Comparison of ENCODE assay signal across 9 cellular contexts in genomic region chr2:234679766-234680687, GRCh38.
DNase-seq lines count a peak whose midpoint lies in the region; ATAC-seq, FAIRE-seq and TF ChIP-seq lines count a peak whose summit lies in the region.
"Had no signal": no experiment of that assay in that cellular context is flagged by ENCODE, and none has a peak within 500 bp of the region (broad histone marks: within the 10 kb centered on the region; RNA-seq: fewer than 3 reads in every experiment).

No MANE protein-coding gene starts in this region.

- peaks cover 8% of the 10 kb centered on the region for H3K27me3 Mint-ChIP-seq in neural progenitor cell (ENCODE audit: insufficient read depth, low read depth)
- H3K27me3 Mint-ChIP-seq in naive thymus-derived CD4-positive, alpha-beta T cell = peaks cover 0 to 6% (median 2%) of the 10 kb centered on the region in 5 donors
- H3K27me3 Mint-ChIP-seq: activated naive CD8-positive, alpha-beta T cell had no signal

- DNase-seq in HK-2 (ENCODE audit: unreplicated experiment) (peak; percentile 77), mammary epithelial cell (peak; percentile 63), keratinocyte (ENCODE audit: low read depth, low spot score) (no peak), spleen (no peak), NCI-H2029 treated with DMSO at 0.1 percent for 48 hours (lab: John Stamatoyannopoulos, UW) (no peak), neural progenitor cell (ENCODE audit: low spot score) (no peak), CD1c-positive myeloid dendritic cell (ENCODE audit: extremely low spot score) (no peak)
- DNase-seq in naive thymus-derived CD4-positive, alpha-beta T cell = no peak

- BruUV-seq in mammary epithelial cell (replicated peaks; lab: Mats Ljungman, UMichigan) = no TSS peak

- H3K9me3 ChIP-seq in mammary epithelial cell (replicated peaks; ENCODE audit: insufficient read depth, low read length) (no peaks in the 10 kb centered on the region), keratinocyte (ENCODE audit: control insufficient read depth, low read depth, low read length) (no peaks in the 10 kb centered on the region), spleen (no peaks in the 10 kb centered on the region), neural progenitor cell (ENCODE audit: low read depth) (no peaks in the 10 kb centered on the region)
- no peaks in the 10 kb centered on the region for H3K9me3 ChIP-seq in naive thymus-derived CD4-positive, alpha-beta T cell (ENCODE audit: control insufficient read depth in 2 of 3, low read length in 3 of 3)

- dilution Hi-C loops in mammary epithelial cell (cut with HindIII; ENCODE audit: low sequenced_read_pairs) = no loop called here
- dilution Hi-C loops in keratinocyte (cut with MboI; ENCODE audit: extremely low pct_ligation_motif_present, low sequenced_read_pairs) = no loop called here

- H3K4me1 ChIP-seq in mammary epithelial cell (ENCODE audit: insufficient read depth, low read length) = peaks cover 60% of the 10 kb centered on the region
- H3K4me1 ChIP-seq in keratinocyte (ENCODE audit: control insufficient read depth, extremely low read depth, insufficient read depth, low read length) = peaks cover 59% of the 10 kb centered on the region
- H3K4me1 ChIP-seq in spleen = no peaks in the 10 kb centered on the region
- peaks cover 58% of the 10 kb centered on the region for H3K4me1 ChIP-seq in neural progenitor cell
- H3K4me1 ChIP-seq in naive thymus-derived CD4-positive, alpha-beta T cell (ENCODE audit: control insufficient read depth in 2 of 2, insufficient read depth in 2 of 2, low read length in 2 of 2) = no peaks in the 10 kb centered on the region

- H3K9ac ChIP-seq in mammary epithelial cell (ENCODE audit: insufficient read depth, low read length) (peak overlapping the region; percentile 17), keratinocyte (ENCODE audit: control insufficient read depth, extremely low read depth, insufficient read depth, low read length) (no peak overlapping the region), neural progenitor cell (no peak overlapping the region)

- CTCF ChIA-PET in mammary epithelial cell (lab: Charles Lee; ENCODE audit: low non-redundant PET) = interaction anchor here (0.6 kb wide), 1 partner anchor 132 kb away, joined by 3 read pairs; no protein-coding TSS in a partner anchor
- CTCF ChIA-PET in naive thymus-derived CD4-positive, alpha-beta T cell (lab: Charles Lee) = no interaction called here

- no peak overlapping the region for H3K27ac Mint-ChIP-seq in neural progenitor cell
- H3K27ac Mint-ChIP-seq in naive thymus-derived CD4-positive, alpha-beta T cell = no peak overlapping the region
- H3K27ac Mint-ChIP-seq: activated naive CD8-positive, alpha-beta T cell had no signal

- no peaks in the 10 kb centered on the region for H3K36me3 Mint-ChIP-seq in neural progenitor cell
- no peaks in the 10 kb centered on the region for H3K36me3 Mint-ChIP-seq in naive thymus-derived CD4-positive, alpha-beta T cell
- H3K36me3 Mint-ChIP-seq: activated naive CD8-positive, alpha-beta T cell had no signal

- peak overlapping the region; percentile 52 for H3K27ac ChIP-seq in mammary epithelial cell (ENCODE audit: insufficient read depth, low read depth, low read length)
- H3K27ac ChIP-seq in keratinocyte (ENCODE audit: control insufficient read depth, insufficient read depth, low read length) = peak overlapping the region; percentile 27
- peak overlapping the region in 6 of 8 donors; percentile 16 to 57 (median 40) for H3K27ac ChIP-seq in spleen
- no peak overlapping the region for H3K27ac ChIP-seq in neural progenitor cell
- no peak overlapping the region for H3K27ac ChIP-seq in naive thymus-derived CD4-positive, alpha-beta T cell (ENCODE audit: low read depth, low read length)

- no peak for TF ChIP-seq CTCF in mammary epithelial cell (conservative IDR thresholded peaks at IDR 0.05 in 1 of 2, IDR thresholded peaks at IDR 0.05 in 1 of 2; ENCODE audit: extremely low read depth in 1 of 2, insufficient read depth in 1 of 2, low read depth in 1 of 2, low read length in 2 of 2)
- no peak for TF ChIP-seq CTCF in keratinocyte (optimal IDR thresholded peaks at IDR 0.05 in 1 of 3, IDR thresholded peaks at IDR 0.05 in 1 of 3, conservative IDR thresholded peaks at IDR 0.05 in 1 of 3; ENCODE audit: extremely low read depth in 1 of 3, insufficient read depth in 2 of 3, low read length in 3 of 3)
- TF ChIP-seq CTCF in spleen (IDR thresholded peaks at IDR 0.05 in 8 of 11, conservative IDR thresholded peaks at IDR 0.05 in 3 of 11) = no peak
- TF ChIP-seq CTCF in neural progenitor cell (IDR thresholded peaks at IDR 0.05) = no peak

- no peaks in the 10 kb centered on the region for H3K36me3 ChIP-seq in mammary epithelial cell (ENCODE audit: insufficient read depth, low read length)
- no peaks in the 10 kb centered on the region for H3K36me3 ChIP-seq in keratinocyte (ENCODE audit: control insufficient read depth in 2 of 2, extremely low read depth in 1 of 2, insufficient read depth in 2 of 2, low read length in 2 of 2)
- no peaks in the 10 kb centered on the region for H3K36me3 ChIP-seq in spleen
- H3K36me3 ChIP-seq in neural progenitor cell = no peaks in the 10 kb centered on the region
- no peaks in the 10 kb centered on the region for H3K36me3 ChIP-seq in naive thymus-derived CD4-positive, alpha-beta T cell (ENCODE audit: control insufficient read depth in 2 of 3, insufficient read depth in 3 of 3, low read length in 3 of 3)

- H3K4me1 Mint-ChIP-seq in neural progenitor cell = peaks cover 25% of the 10 kb centered on the region
- H3K4me1 Mint-ChIP-seq in naive thymus-derived CD4-positive, alpha-beta T cell = no peaks in the 10 kb centered on the region

- intact Hi-C loops in mammary epithelial cell (cut with micrococcal nuclease) = loop anchor here (1.0 to 10.0 kb wide), 2 partner anchors 10 to 345 kb away; no protein-coding TSS in a partner anchor
- intact Hi-C loops in spleen (cut with DNase I; ENCODE audit: low total_unique reads) = no loop called here
- intact Hi-C loops in naive thymus-derived CD4-positive, alpha-beta T cell (cut with micrococcal nuclease) = no loop called here

- H2AFZ ChIP-seq in mammary epithelial cell (ENCODE audit: low read depth, low read length) (peak overlapping the region; percentile 48), keratinocyte (ENCODE audit: control insufficient read depth, low read length) (no peak overlapping the region), neural progenitor cell (replicated peaks) (no peak overlapping the region)

- no peak for TF ChIP-seq POLR2A in spleen (IDR thresholded peaks at IDR 0.05)

- H3K4me2 ChIP-seq in mammary epithelial cell (ENCODE audit: insufficient read depth, low read depth, low read length) (peak overlapping the region; percentile 58), keratinocyte (ENCODE audit: control insufficient read depth, extremely low read depth, insufficient read depth, low read depth, low read length) (peak overlapping the region; percentile 28), neural progenitor cell (no peak overlapping the region)

- H4K20me1 ChIP-seq in mammary epithelial cell (ENCODE audit: insufficient read depth, low read length) (no peaks in the 10 kb centered on the region), keratinocyte (ENCODE audit: control insufficient read depth, extremely low read depth, insufficient read depth, low read length) (no peaks in the 10 kb centered on the region), neural progenitor cell (ENCODE audit: low read depth) (no peaks in the 10 kb centered on the region)

- POLR2A ChIA-PET in naive thymus-derived CD4-positive, alpha-beta T cell (lab: Charles Lee) = no interaction called here

- H3K79me2 ChIP-seq in mammary epithelial cell (ENCODE audit: insufficient read depth, low read length) = no peaks in the 10 kb centered on the region
- no peaks in the 10 kb centered on the region for H3K79me2 ChIP-seq in keratinocyte (ENCODE audit: control insufficient read depth, insufficient read depth, low read length)
- no peaks in the 10 kb centered on the region for H3K79me2 ChIP-seq in neural progenitor cell (ENCODE audit: low read depth)

- 25% methylated on average over 13 of the region's 13 CpGs for WGBS in mammary epithelial cell (ENCODE audit: low coverage, missing lambda C conversion rate)
- 70 to 82% (median 71%) methylated on average over 13 of the region's 13 CpGs for WGBS in spleen, 5 donors

- H3K9me1 ChIP-seq in keratinocyte (ENCODE audit: control insufficient read depth, extremely low read depth, insufficient read depth, low read length) = no peaks in the 10 kb centered on the region

- FAIRE-seq in keratinocyte (lab: Jason Lieb, UNC) = peak; percentile 96

- H3K9me3 Mint-ChIP-seq in neural progenitor cell = no peaks in the 10 kb centered on the region
- H3K9me3 Mint-ChIP-seq in naive thymus-derived CD4-positive, alpha-beta T cell = peaks cover 0 to 2% (median 0%) of the 10 kb centered on the region in 11 donors

- no peak overlapping the region for H3K4me3 ChIP-seq in mammary epithelial cell (replicated peaks in 1 of 3; ENCODE audit: insufficient read depth in 1 of 3, low read depth in 2 of 3, low read length in 3 of 3)
- no peak overlapping the region for H3K4me3 ChIP-seq in keratinocyte (ENCODE audit: control insufficient read depth in 2 of 3, extremely low read depth in 1 of 3, insufficient read depth in 2 of 3, low read depth in 1 of 3, low read length in 3 of 3)
- H3K4me3 ChIP-seq in spleen = no peak overlapping the region
- no peak overlapping the region for H3K4me3 ChIP-seq in neural progenitor cell
- H3K4me3 ChIP-seq in naive thymus-derived CD4-positive, alpha-beta T cell (ENCODE audit: low read length) = no peak overlapping the region

- H3F3A ChIP-seq in neural progenitor cell (ENCODE audit: low read depth) = peaks cover 37% of the 10 kb centered on the region

- in situ Hi-C loops in mammary epithelial cell (cut with MboI; ENCODE audit: low sequenced_read_pairs in 2 of 2) = no loop called here

- no peak overlapping the region for H3K4me3 Mint-ChIP-seq in neural progenitor cell
- H3K4me3 Mint-ChIP-seq in naive thymus-derived CD4-positive, alpha-beta T cell = no peak overlapping the region
- H3K4me3 Mint-ChIP-seq: activated naive CD8-positive, alpha-beta T cell had no signal

- no peak for ATAC-seq in naive thymus-derived CD4-positive, alpha-beta T cell

- H3K27me3 ChIP-seq in mammary epithelial cell (ENCODE audit: insufficient read depth, low read length) = no peaks in the 10 kb centered on the region
- H3K27me3 ChIP-seq in keratinocyte (ENCODE audit: control insufficient read depth, extremely low read depth, insufficient read depth, low read length) = no peaks in the 10 kb centered on the region
- no peaks in the 10 kb centered on the region for H3K27me3 ChIP-seq in spleen (replicated peaks in 1 of 7)
- no peaks in the 10 kb centered on the region for H3K27me3 ChIP-seq in neural progenitor cell
- H3K27me3 ChIP-seq in naive thymus-derived CD4-positive, alpha-beta T cell (ENCODE audit: control insufficient read depth in 2 of 2, insufficient read depth in 2 of 2, low read length in 2 of 2) = no peaks in the 10 kb centered on the region

Comparison
In these comparisons a context has a peak if more than half of its experiments do, and no peak if none do; other contexts are left out.
1. DNase-seq: peak in HK-2 (single experiment) and mammary epithelial cell (single experiment); none in keratinocyte (single experiment), spleen (single experiment), NCI-H2029 treated with DMSO at 0.1 percent for 48 hours (single experiment), neural progenitor cell (single experiment), naive thymus-derived CD4-positive, alpha-beta T cell (0 of 9) and CD1c-positive myeloid dendritic cell (single experiment).
2. H3K27ac ChIP-seq: peak in mammary epithelial cell (single experiment), keratinocyte (single experiment) and spleen (6 of 8); none in neural progenitor cell (single experiment) and naive thymus-derived CD4-positive, alpha-beta T cell (single experiment).